In the genomic region with DNA sequence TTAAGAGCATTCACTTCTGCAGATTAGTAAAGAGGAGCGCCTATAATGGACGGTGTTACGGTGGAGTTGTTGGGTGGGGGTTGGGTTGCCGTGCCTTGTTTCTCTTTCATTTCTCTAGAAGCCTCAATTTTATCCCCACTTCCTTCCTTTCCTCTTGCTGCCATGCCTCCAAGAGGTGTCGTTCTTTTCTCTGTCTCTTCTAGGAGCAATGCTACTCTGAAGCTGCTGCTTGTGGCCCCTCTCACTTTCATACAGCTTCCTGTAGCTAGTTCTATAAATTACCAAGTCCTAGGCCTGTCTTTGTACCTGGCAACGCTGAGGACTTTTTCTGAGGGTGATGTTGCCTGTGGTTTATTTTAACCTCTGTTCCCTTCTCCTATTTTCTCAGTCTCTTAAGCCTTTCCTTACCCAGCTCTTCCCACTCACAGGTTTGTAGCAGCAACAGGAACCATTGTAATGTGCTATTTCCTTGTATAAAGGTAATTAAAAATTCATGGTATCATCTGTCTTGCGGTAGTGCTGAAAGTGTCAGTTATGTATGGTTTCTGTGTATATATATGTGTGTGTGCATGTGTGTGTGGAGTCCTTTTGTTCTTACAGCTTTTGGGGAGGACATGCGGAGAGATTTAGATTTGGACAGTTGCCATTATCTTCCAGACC, we compare ENCODE assay signal across 8 cellular contexts. TPM values are rescaled to one million over a fixed set of nuclear protein-coding genes. Genes with fewer than 3 reads are reported as not detected.
A peak's percentile ranks its signal among the peaks of the same experiment; 100 is the strongest.
DNase-seq lines count a peak whose midpoint lies in the region; ATAC-seq and TF ChIP-seq lines count a peak whose summit lies in the region.

No MANE protein-coding gene starts in this region.

- 0 out of 2 replicates have a peak overlapping the region, but pooled peaks have one; percentile 29 for H3K9ac ChIP-seq in HUES48 (ENCODE audit: low read depth, low read length)
- H3K9ac ChIP-seq in mucosa of rectum (ENCODE audit: low read depth in 1 of 2, low read length in 2 of 2) = peak overlapping the region; percentile 38

- TF ChIP-seq CTCF in upper lobe of left lung (IDR thresholded peaks at IDR 0.05) (no peak), ovary (IDR thresholded peaks at IDR 0.05) (no peak)

- ATAC-seq in GM21381 (IDR thresholded peaks at IDR 0.05; ENCODE audit: unreplicated experiment) (peak; percentile 88), upper lobe of left lung (ENCODE audit: low FRiP score in 2 of 2) (peak in 1 of 2 donors; percentile 68)

- H3K4me1 ChIP-seq in HUES48 (ENCODE audit: control insufficient read depth, insufficient read depth, low read length) (peaks cover 16% of the 10 kb centered on the region), mucosa of rectum (ENCODE audit: control insufficient read depth in 2 of 2, insufficient read depth in 2 of 2, low read length in 2 of 2) (peaks cover 0 to 2% of the 10 kb centered on the region in 2 donors), upper lobe of left lung (peaks cover 0 to 4% (median 0%) of the 10 kb centered on the region in 4 donors), ovary (ENCODE audit: insufficient read depth) (no peaks in the 10 kb centered on the region)

- H3K4me3 ChIP-seq in HUES48 (ENCODE audit: low read depth, low read length) = no peak overlapping the region
- H3K4me3 ChIP-seq in mucosa of rectum (ENCODE audit: low read length in 2 of 2) = peak overlapping the region; percentile 34 to 48
- peak overlapping the region in 3 of 4 donors; percentile 12 to 36 (median 15) for H3K4me3 ChIP-seq in upper lobe of left lung
- H3K4me3 ChIP-seq in ovary = no peak overlapping the region

- CTCF ChIA-PET in activated CD4-positive, alpha-beta memory T cell treated with anti-CD3 and anti-CD28 coated beads for 36 hours (lab: Charles Lee) = interaction anchor here (0.8 to 4.2 kb wide), 8 partner anchors 17 to 284 kb away, joined by 3 to 27 read pairs (median 4); partner anchors contain the start of gene DDHD1

- no peak overlapping the region for H3K27ac Mint-ChIP-seq in activated CD4-positive, alpha-beta memory T cell treated with anti-CD3 and anti-CD28 coated beads for 36 hours

- no peak for TF ChIP-seq POLR2A in upper lobe of left lung (IDR thresholded peaks at IDR 0.05)
- no peak for TF ChIP-seq POLR2A in ovary (IDR thresholded peaks at IDR 0.05)

- no peaks in the 10 kb centered on the region for H3K9me3 Mint-ChIP-seq in activated CD4-positive, alpha-beta memory T cell treated with anti-CD3 and anti-CD28 coated beads for 36 hours

- H3K27me3 ChIP-seq in HUES48 (ENCODE audit: control insufficient read depth, insufficient read depth, low read length) (no peaks in the 10 kb centered on the region), mucosa of rectum (ENCODE audit: control insufficient read depth in 2 of 2, insufficient read depth in 2 of 2, low read length in 2 of 2) (no peaks in the 10 kb centered on the region), upper lobe of left lung (no peaks in the 10 kb centered on the region), ovary (no peaks in the 10 kb centered on the region)

- peaks cover 21% of the 10 kb centered on the region for H3K4me1 Mint-ChIP-seq in activated CD4-positive, alpha-beta memory T cell treated with anti-CD3 and anti-CD28 coated beads for 36 hours (ENCODE audit: low read depth)

- peaks cover 6% of the 10 kb centered on the region for H3K36me3 Mint-ChIP-seq in activated CD4-positive, alpha-beta memory T cell treated with anti-CD3 and anti-CD28 coated beads for 36 hours

- TF ChIP-seq EP300 in upper lobe of left lung (IDR thresholded peaks at IDR 0.05) (no peak), ovary (IDR thresholded peaks at IDR 0.05) (no peak)

- POLR2A ChIA-PET in activated CD4-positive, alpha-beta memory T cell treated with anti-CD3 and anti-CD28 coated beads for 36 hours (lab: Charles Lee) = interaction anchor here (1.2 to 3.9 kb wide), 8 partner anchors 15 to 82 kb away, joined by 4 to 55 read pairs (median 6); partner anchors contain the start of gene DDHD1

- H3K36me3 ChIP-seq in HUES48 (ENCODE audit: control insufficient read depth, insufficient read depth, low read length) = no peaks in the 10 kb centered on the region
- no peaks in the 10 kb centered on the region for H3K36me3 ChIP-seq in mucosa of rectum (ENCODE audit: control insufficient read depth in 2 of 2, insufficient read depth in 2 of 2, low read length in 2 of 2)
- H3K36me3 ChIP-seq in upper lobe of left lung = no peaks in the 10 kb centered on the region
- no peaks in the 10 kb centered on the region for H3K36me3 ChIP-seq in ovary

- H3K27ac ChIP-seq in HUES48 (ENCODE audit: low read depth, low read length) = no peak overlapping the region
- H3K27ac ChIP-seq in mucosa of rectum (ENCODE audit: low read depth in 2 of 2, low read length in 2 of 2) = peak overlapping the region; percentile 55 to 65
- peak overlapping the region in 3 of 4 donors; percentile 0 to 48 (median 2) for H3K27ac ChIP-seq in upper lobe of left lung
- no peak overlapping the region for H3K27ac ChIP-seq in ovary

- DNase-seq in GF-D8 (lab: John Stamatoyannopoulos, UW) (peak; percentile 58), upper lobe of left lung (no peak), ovary (no peak), NCI-H226 (no peak)
- peak; percentile 76 for DNase-seq in activated CD4-positive, alpha-beta memory T cell treated with anti-CD3 and anti-CD28 coated beads for 36 hours

- no peaks in the 10 kb centered on the region for H3K27me3 Mint-ChIP-seq in activated CD4-positive, alpha-beta memory T cell treated with anti-CD3 and anti-CD28 coated beads for 36 hours

- intact Hi-C loops in activated CD4-positive, alpha-beta memory T cell treated with anti-CD3 and anti-CD28 coated beads for 36 hours (cut with micrococcal nuclease) = loop anchor here (1.0 kb wide), 7 partner anchors 35 to 284 kb away; partner anchors contain the start of gene DDHD1
- intact Hi-C loops in ovary (cut with DNase I) = no loop called here

- H3K4me3 Mint-ChIP-seq in activated CD4-positive, alpha-beta memory T cell treated with anti-CD3 and anti-CD28 coated beads for 36 hours = no peak overlapping the region

- no peaks in the 10 kb centered on the region for H3K9me3 ChIP-seq in HUES48 (ENCODE audit: control insufficient read depth, insufficient read depth, low read length)
- H3K9me3 ChIP-seq in mucosa of rectum (ENCODE audit: control insufficient read depth in 2 of 2, low read length in 2 of 2) = no peaks in the 10 kb centered on the region
- H3K9me3 ChIP-seq in upper lobe of left lung = peaks cover 0 to 8% (median 2%) of the 10 kb centered on the region in 4 donors
- H3K9me3 ChIP-seq in ovary = no peaks in the 10 kb centered on the region

- 53 to 57% methylated on average over 8 of the region's 8 CpGs for WGBS in upper lobe of left lung, 2 donors
- WGBS in ovary, 3 donors = 75 to 81% (median 76%) methylated on average over 8 of the region's 8 CpGs

RNA-seq across cellular contexts. Expression of gene DDHD1, which starts 44.0 kb away (rescaled TPM):
- 10 to 100 TPM; 40.6 to 42.7 TPM for total RNA-seq in activated CD4-positive, alpha-beta memory T cell treated with anti-CD3 and anti-CD28 coated beads for 36 hours
- 10 to 100 TPM; 18.4 to 30.8 (median 25.8) TPM for total RNA-seq in upper lobe of left lung
- 10 to 100 TPM; 13.9 to 21.9 (median 19.1) TPM for total RNA-seq in ovary
- polyA plus RNA-seq in ovary = 1 to 10 TPM; 4.6 to 7.9 TPM

Comparison
In these comparisons a context has a peak if more than half of its experiments do, and no peak if none do; other contexts are left out.
1. DNase-seq: peak in GF-D8 (single experiment) and activated CD4-positive, alpha-beta memory T cell treated with anti-CD3 and anti-CD28 coated beads for 36 hours (single experiment); none in upper lobe of left lung (0 of 2), ovary (0 of 5) and NCI-H226 (single experiment).
2. H3K27ac ChIP-seq: peak in mucosa of rectum (2 of 2) and upper lobe of left lung (3 of 4); none in HUES48 (single experiment) and ovary (0 of 2).
3. H3K4me3 ChIP-seq: peak in mucosa of rectum (2 of 2) and upper lobe of left lung (3 of 4); none in HUES48 (single experiment) and ovary (single experiment).